23 cellular contexts compared by ENCODE assay signal in genomic region chrX:14354541-14354940, GRCh38.
A peak's percentile ranks its signal among the peaks of the same experiment; 100 is the strongest.
DNase-seq lines count a peak whose midpoint lies in the region; TF ChIP-seq lines count a peak whose summit lies in the region.
"Had no signal": no experiment of that assay in that cellular context is flagged by ENCODE, and none has a peak within 500 bp of the region (broad histone marks: within the 10 kb centered on the region; RNA-seq: fewer than 3 reads in every experiment).

No MANE protein-coding gene starts in this region.

- in situ Hi-C loops in GM13976 (cut with MboI; ENCODE audit: low sequenced_read_pairs, unreplicated experiment): no loop called here

- peak; percentile 57 for DNase-seq in AG10803 (ENCODE audit: low read depth)
- peak; percentile 0 for DNase-seq in HT1080 (ENCODE audit: low read depth)
- peak; percentile 11 for DNase-seq in choroid plexus epithelial cell (ENCODE audit: low read depth)
- peak; percentile 28 for DNase-seq in iris pigment epithelial cell (ENCODE audit: low read depth)
- no peak for DNase-seq in GM13976 (ENCODE audit: low spot score)
- no peak for DNase-seq in amniotic stem cell (lab: John Stamatoyannopoulos, UW)
- DNase-seq in NCI-H146 (lab: John Stamatoyannopoulos, UW): no peak
- DNase-seq: activated B cell treated with CpG ODN at 0.5 μM for 24 hours; activated CD4-positive, alpha-beta T cell treated with anti-CD3 and anti-CD28 coated beads, Interleukin-2, amount 50 U/mL, for 4 hours; activated naive CD4-positive, alpha-beta T cell treated with anti-CD3 and anti-CD28 coated beads, Interleukin-2, amount 10 ng/mL, durations not matched to agents 7 days and 5 days; aorta; caudate nucleus; CD4-positive, alpha-beta T cell; mucosa of descending colon; NCI-H1092; NCI-H187; NCI-H69; ovary; Peyer's patch; retina; SIG-M5; spleen; trophoblast cell had no signal

- TF ChIP-seq CTCF in AG10803 (conservative IDR thresholded peaks at IDR 0.05; ENCODE audit: low read length) (no peak), choroid plexus epithelial cell (conservative IDR thresholded peaks at IDR 0.05; ENCODE audit: low read depth, low read length) (no peak), GM13976 (IDR thresholded peaks at IDR 0.05; ENCODE audit: borderline replicate concordance, control extremely low read depth, extremely low read depth, insufficient read depth, missing control alignments) (no peak)

- H3K4me3 ChIP-seq in AG10803 (ENCODE audit: low read length) (no peak overlapping the region), choroid plexus epithelial cell (ENCODE audit: low read depth, low read length) (no peak overlapping the region)
- H3K4me3 ChIP-seq: mucosa of descending colon, ovary, Peyer's patch, spleen had no signal

Comparison
In these comparisons a context has a peak if more than half of its experiments do, and no peak if none do; other contexts are left out.
1. DNase-seq: peak in AG10803 (single experiment), HT1080 (single experiment), choroid plexus epithelial cell (single experiment) and iris pigment epithelial cell (single experiment); none in GM13976 (single experiment), amniotic stem cell (single experiment) and NCI-H146 (single experiment).